1 cellular context compared by ENCODE assay signal in genomic region chr11:64245797-64246623, GRCh38.
A peak's percentile ranks its signal among the peaks of the same experiment; 100 is the strongest.
TF ChIP-seq lines count a peak whose summit lies in the region.

No MANE protein-coding gene starts in this region.

TF ChIP-seq in HEK293, 187 proteins besides CTCF, POLR2A, EP300 and RAD21 (continued from another document and continues in another):
- TF ChIP-seq ZNF148 (tag by site-specific recombination; IDR thresholded peaks at IDR 0.05; ENCODE audit: borderline replicate concordance) (no peak), ZNF548 (tag by site-specific recombination; IDR thresholded peaks at IDR 0.05) (no peak), ZNF266 (tag by site-specific recombination; IDR thresholded peaks at IDR 0.05; ENCODE audit: low read depth) (no peak), ZFHX2 (tag by site-specific recombination; conservative IDR thresholded peaks at IDR 0.05) (peak; percentile 51), ZNF274 (IDR thresholded peaks at IDR 0.05; ENCODE audit: low read length) (no peak), ZNF274 (tag by site-specific recombination; IDR thresholded peaks at IDR 0.05; ENCODE audit: borderline replicate concordance) (no peak), BCL6B (tag by site-specific recombination; IDR thresholded peaks at IDR 0.05) (no peak), ZNF391 (tag by site-specific recombination; IDR thresholded peaks at IDR 0.05; ENCODE audit: borderline replicate concordance, low read depth) (no peak; the same call in 1 of the 2 replicates), PRDM4 (tag by site-specific recombination; IDR thresholded peaks at IDR 0.05) (no peak), ZNF155 (tag by site-specific recombination; IDR thresholded peaks at IDR 0.05) (no peak), ZBTB6 (tag by site-specific recombination; IDR thresholded peaks at IDR 0.05) (no peak), ZNF555 (tag by site-specific recombination; conservative IDR thresholded peaks at IDR 0.05) (no peak), ZNF768 (tag by site-specific recombination; IDR thresholded peaks at IDR 0.05) (no peak; the same call in 1 of the 2 replicates), IKZF3 (tag by site-specific recombination; IDR thresholded peaks at IDR 0.05) (no peak), ATF2 (tag by site-specific recombination; IDR thresholded peaks at IDR 0.05; ENCODE audit: low read depth) (no peak), ZNF132 (tag by site-specific recombination; IDR thresholded peaks at IDR 0.05; ENCODE audit: borderline replicate concordance) (no peak), ZNF571 (tag by site-specific recombination; IDR thresholded peaks at IDR 0.05) (no peak), ZNF211 (tag by site-specific recombination; IDR thresholded peaks at IDR 0.05; ENCODE audit: low read depth) (no peak), ZBTB21 (tag by site-specific recombination; IDR thresholded peaks at IDR 0.05) (no peak), ZNF513 (tag by site-specific recombination; IDR thresholded peaks at IDR 0.05) (no peak), SALL2 (tag by site-specific recombination; IDR thresholded peaks at IDR 0.05; ENCODE audit: borderline replicate concordance) (no peak), TSHZ1 (tag by site-specific recombination; IDR thresholded peaks at IDR 0.05; ENCODE audit: borderline replicate concordance) (no peak), ZNF24 (tag by site-specific recombination; IDR thresholded peaks at IDR 0.05) (no peak), ZNF518A (tag by site-specific recombination; conservative IDR thresholded peaks at IDR 0.05; ENCODE audit: low read depth) (no peak), RBAK (tag by site-specific recombination; IDR thresholded peaks at IDR 0.05) (no peak), ZNF791 (tag by site-specific recombination; IDR thresholded peaks at IDR 0.05) (no peak), SP2 (tag by site-specific recombination; IDR thresholded peaks at IDR 0.05) (no peak; the same call in 1 of the 2 replicates), ZNF335 (tag by site-specific recombination; conservative IDR thresholded peaks at IDR 0.05) (peak; percentile 59), SP3 (tag by site-specific recombination; IDR thresholded peaks at IDR 0.05) (peak; percentile 33; the same call in 1 of the 2 replicates), ZNF626 (tag by site-specific recombination; IDR thresholded peaks at IDR 0.05) (no peak), OVOL3 (tag by site-specific recombination; IDR thresholded peaks at IDR 0.05) (no peak), ZBTB26 (tag by site-specific recombination; optimal IDR thresholded peaks at IDR 0.05) (peak; percentile 51), MEIS1 (CRISPR knock-in tag; IDR thresholded peaks at IDR 0.05; ENCODE audit: borderline replicate concordance) (no peak), ZNF248 (tag by site-specific recombination; IDR thresholded peaks at IDR 0.05) (no peak), ZFP69B (tag by site-specific recombination; IDR thresholded peaks at IDR 0.05) (no peak)
